Comparison of ENCODE assay signal across 14 cellular contexts in the genomic region with DNA sequence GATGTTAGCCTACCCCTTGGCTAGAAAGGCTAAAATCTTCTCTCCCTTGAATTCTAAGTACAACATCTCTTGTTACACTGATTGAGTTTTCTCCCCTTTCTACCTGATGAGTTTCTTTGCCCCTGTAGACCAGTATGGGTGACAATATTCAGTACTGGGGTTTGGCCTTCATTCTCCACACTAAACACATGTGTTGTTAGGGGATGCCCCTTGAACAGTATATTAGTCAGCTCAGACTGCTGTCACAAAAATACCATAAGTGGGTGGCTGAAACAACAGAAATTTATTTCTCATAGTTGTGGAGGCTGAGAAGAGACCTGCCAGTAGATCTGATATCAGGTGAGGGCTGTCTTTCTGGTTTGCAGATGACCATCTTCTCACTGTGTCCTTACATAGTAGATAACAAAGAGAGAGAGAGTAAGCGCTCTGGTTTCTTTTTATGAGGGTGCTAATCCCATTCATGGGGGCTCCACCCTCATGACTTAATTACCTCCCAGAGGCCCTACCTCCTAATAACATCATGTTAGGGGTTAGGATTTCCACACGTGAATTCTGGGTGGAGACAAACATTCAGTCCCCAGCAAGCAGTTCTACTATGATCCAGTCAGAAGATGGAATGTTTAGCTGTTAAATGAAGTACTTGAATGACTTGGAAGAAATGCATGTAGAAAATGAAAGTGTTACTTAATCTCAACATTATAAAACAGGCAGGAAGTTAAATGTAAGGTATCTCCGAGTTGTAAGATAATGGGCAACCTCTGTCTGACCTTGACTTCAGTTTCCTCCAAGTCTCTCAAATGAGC. TPM values are rescaled to one million over a fixed set of nuclear protein-coding genes. Genes with fewer than 3 reads are reported as not detected.
DNase-seq lines count a peak whose midpoint lies in the region; ATAC-seq and TF ChIP-seq lines count a peak whose summit lies in the region.
"Had no signal": no experiment of that assay in that cellular context is flagged by ENCODE, and none has a peak within 500 bp of the region (broad histone marks: within the 10 kb centered on the region; RNA-seq: fewer than 3 reads in every experiment).

No MANE protein-coding gene starts in this region.

- TF ChIP-seq RAD21 in SK-N-SH (IDR thresholded peaks at IDR 0.05; ENCODE audit: low read length): no peak

- TF ChIP-seq CTCF in left ventricle myocardium inferior (IDR thresholded peaks at IDR 0.05; ENCODE audit: borderline replicate concordance) (no peak), heart right ventricle (IDR thresholded peaks at IDR 0.05) (no peak), SK-N-SH (IDR thresholded peaks at IDR 0.05) (no peak), heart left ventricle (IDR thresholded peaks at IDR 0.05) (no peak)

- peak overlapping the region; percentile 17 for H3K27ac ChIP-seq in left ventricle myocardium inferior (replicated peaks)
- H3K27ac ChIP-seq in heart right ventricle: peak overlapping the region in 1 of 10 donors; percentile 28
- H3K27ac ChIP-seq in SK-N-SH (ENCODE audit: low read depth in 2 of 2, low read length in 1 of 2): no peak overlapping the region
- no peak overlapping the region for H3K27ac ChIP-seq in heart left ventricle
- H3K27ac ChIP-seq: colonic mucosa, SJSA1, uterus, WERI-Rb-1 had no signal

- intact Hi-C loops in left ventricle myocardium inferior (cut with micrococcal nuclease) (no loop called here), heart right ventricle (cut with DNase I) (loop anchor here in 1 of 10 donors (10.0 kb wide), 1 partner anchor 166 kb away; no protein-coding TSS in a partner anchor), heart left ventricle (cut with DNase I) (loop anchor here in 1 of 10 donors (10.0 kb wide), 2 partner anchors 304 to 494 kb away; no protein-coding TSS in a partner anchor)

- no peak overlapping the region for H3K4me3 ChIP-seq in left ventricle myocardium inferior
- H3K4me3 ChIP-seq in heart right ventricle: no peak overlapping the region
- no peak overlapping the region for H3K4me3 ChIP-seq in SK-N-SH (ENCODE audit: low read depth in 2 of 2, low read length in 1 of 2)
- H3K4me3 ChIP-seq in heart left ventricle: no peak overlapping the region
- H3K4me3 ChIP-seq: colonic mucosa, SJSA1, uterus had no signal

- DNase-seq in left ventricle myocardium inferior: no peak
- DNase-seq in heart right ventricle: no peak
- DNase-seq in SK-N-SH: no peak
- DNase-seq in heart left ventricle: no peak
- DNase-seq in activated effector memory CD4-positive, alpha-beta T cell treated with Interleukin-2 at 50 U/mL for 16 hours: no peak
- DNase-seq: colonic mucosa, DMS79 treated with DMSO at 0.1 percent for 48 hours, NCI-H1417, uterus, WERI-Rb-1 had no signal

- 67 to 71% methylated on average over 3 of the region's 3 CpGs for WGBS in heart right ventricle, 2 donors
- WGBS in SK-N-SH (ENCODE audit: low lambda C conversion rate): 100% methylated on average over 3 of the region's 3 CpGs
- 68 to 75% (median 73%) methylated on average over 3 of the region's 3 CpGs for WGBS in heart left ventricle, 4 donors

- POLR2A ChIA-PET in SK-N-SH (lab: Yijun Ruan, JAX): no interaction called here

- no peak for ATAC-seq in heart right ventricle
- ATAC-seq in GM21825 (IDR thresholded peaks at IDR 0.05; ENCODE audit: unreplicated experiment): peak; percentile 82
- ATAC-seq in HG03439 (IDR thresholded peaks at IDR 0.05; ENCODE audit: unreplicated experiment): peak; percentile 97
- ATAC-seq in HG02970 (IDR thresholded peaks at IDR 0.05; ENCODE audit: low FRiP score, unreplicated experiment): no peak
- no peak for ATAC-seq in heart left ventricle

- H3K9me3 ChIP-seq in left ventricle myocardium inferior (replicated peaks) (no peaks in the 10 kb centered on the region), heart right ventricle (no peaks in the 10 kb centered on the region), SK-N-SH (no peaks in the 10 kb centered on the region), heart left ventricle (no peaks in the 10 kb centered on the region)
- H3K9me3 ChIP-seq: colonic mucosa, SJSA1, uterus had no signal

- no peaks in the 10 kb centered on the region for H3K9me2 ChIP-seq in SK-N-SH

- H3K9ac ChIP-seq in SK-N-SH: no peak overlapping the region

- peaks cover 63% of the 10 kb centered on the region for H3K4me1 ChIP-seq in left ventricle myocardium inferior
- H3K4me1 ChIP-seq in heart right ventricle: peaks cover 0 to 34% (median 22%) of the 10 kb centered on the region in 9 donors
- H3K4me1 ChIP-seq in SK-N-SH (ENCODE audit: control insufficient read depth in 1 of 2, insufficient read depth in 2 of 2, low read depth in 1 of 2, low read length in 1 of 2): no peaks in the 10 kb centered on the region; a peak in 1 of 4 replicates
- H3K4me1 ChIP-seq in heart left ventricle: peaks cover 0 to 32% (median 10%) of the 10 kb centered on the region in 12 donors
- H3K4me1 ChIP-seq: colonic mucosa, SJSA1, uterus had no signal

- no peaks in the 10 kb centered on the region for H4K20me1 ChIP-seq in SK-N-SH (ENCODE audit: insufficient read depth)

- CTCF ChIA-PET in SK-N-SH (lab: Yijun Ruan, JAX): interaction anchor here (1.5 kb wide), 1 partner anchor 89 kb away, joined by 5 read pairs; no protein-coding TSS in a partner anchor

- H3K79me2 ChIP-seq in SK-N-SH (ENCODE audit: insufficient read depth): no peaks in the 10 kb centered on the region

- H3K4me2 ChIP-seq in SK-N-SH: no peak overlapping the region

- no peak for TF ChIP-seq EP300 in SK-N-SH (IDR thresholded peaks at IDR 0.05; ENCODE audit: borderline replicate concordance in 1 of 2, low read depth in 1 of 2, low read length in 1 of 2)

- no peaks in the 10 kb centered on the region for H3F3A ChIP-seq in SK-N-SH (replicated peaks; ENCODE audit: insufficient read depth)

- no peak for TF ChIP-seq POLR2A in heart left ventricle (IDR thresholded peaks at IDR 0.05)

- H3K36me3 ChIP-seq in left ventricle myocardium inferior (peaks cover 61% of the 10 kb centered on the region), heart right ventricle (peaks cover 0 to 85% (median 18%) of the 10 kb centered on the region in 9 donors), SK-N-SH (replicated peaks in 1 of 2; ENCODE audit: control insufficient read depth in 1 of 2, insufficient read depth in 2 of 2, low read length in 1 of 2) (peaks cover 9 to 39% of the 10 kb centered on the region in 2 experiments), heart left ventricle (peaks cover 0 to 77% (median 18%) of the 10 kb centered on the region in 9 donors)
- H3K36me3 ChIP-seq: colonic mucosa, SJSA1, uterus had no signal

- no peaks in the 10 kb centered on the region for H3K27me3 ChIP-seq in left ventricle myocardium inferior (ENCODE audit: low read depth)
- H3K27me3 ChIP-seq in heart right ventricle: no peaks in the 10 kb centered on the region
- H3K27me3 ChIP-seq in SK-N-SH (ENCODE audit: insufficient read depth): no peaks in the 10 kb centered on the region
- H3K27me3 ChIP-seq in heart left ventricle: no peaks in the 10 kb centered on the region
- H3K27me3 ChIP-seq: colonic mucosa, SJSA1, uterus had no signal

- no peak overlapping the region for H2AFZ ChIP-seq in SK-N-SH (ENCODE audit: low read depth)

TF ChIP-seq in SK-N-SH, 30 proteins besides CTCF, POLR2A, EP300 and RAD21:
- no peak for TF ChIP-seq MEF2A (IDR thresholded peaks at IDR 0.05; ENCODE audit: borderline replicate concordance, low read depth)
- TF ChIP-seq NRF1 (IDR thresholded peaks at IDR 0.05; ENCODE audit: low read depth, low read length): no peak
- TF ChIP-seq NFIC (IDR thresholded peaks at IDR 0.05; ENCODE audit: borderline replicate concordance): no peak
- no peak for TF ChIP-seq MXI1 (IDR thresholded peaks at IDR 0.05; ENCODE audit: low read depth, low read length)
- TF ChIP-seq, protein P1, sequence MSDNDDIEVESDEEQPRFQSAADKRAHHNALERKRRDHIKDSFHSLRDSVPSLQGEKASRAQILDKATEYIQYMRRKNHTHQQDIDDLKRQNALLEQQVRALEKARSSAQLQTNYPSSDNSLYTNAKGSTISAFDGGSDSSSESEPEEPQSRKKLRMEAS (IDR thresholded peaks at IDR 0.05; ENCODE audit: low read depth): no peak
- TF ChIP-seq SMC3 (IDR thresholded peaks at IDR 0.05; ENCODE audit: low read depth, low read length): no peak
- TF ChIP-seq ELF1 (IDR thresholded peaks at IDR 0.05): no peak

RNA-seq across cellular contexts. Expression of gene VLDLR, which starts 17.5 kb away (rescaled TPM):
- total RNA-seq in left ventricle myocardium inferior: 144 TPM
- 100 to 1,000 TPM; 114 to 153 (median 140) TPM for total RNA-seq in heart right ventricle
- 10 to 100 TPM; 17.9 to 23.0 TPM for polyA plus RNA-seq in heart right ventricle
- 9.2 and 12.0 TPM in 2 replicates for polyA plus RNA-seq in SK-N-SH (2012; rRNA removed)
- 9.0 and 10.7 TPM in 2 replicates for polyA plus RNA-seq in SK-N-SH (2012; cell fraction: cytosol; rRNA removed)
- polyA plus RNA-seq in SK-N-SH (2012; cell fraction: nucleus; rRNA removed): 12.2 and 17.0 TPM in 2 replicates
- 100 to 1,000 TPM in 7 of 9 donors, 10 to 100 TPM in 2; 67.9 to 177 (median 119) TPM for total RNA-seq in heart left ventricle
- polyA plus RNA-seq in heart left ventricle: 10 to 100 TPM; 15.1 to 60.1 TPM

Comparison
In these comparisons a context has a peak if more than half of its experiments do, and no peak if none do; other contexts are left out.
1. ATAC-seq: peak in GM21825 (single experiment) and HG03439 (single experiment); none in heart right ventricle (0 of 8), HG02970 (single experiment) and heart left ventricle (0 of 4).